In the genomic region with DNA sequence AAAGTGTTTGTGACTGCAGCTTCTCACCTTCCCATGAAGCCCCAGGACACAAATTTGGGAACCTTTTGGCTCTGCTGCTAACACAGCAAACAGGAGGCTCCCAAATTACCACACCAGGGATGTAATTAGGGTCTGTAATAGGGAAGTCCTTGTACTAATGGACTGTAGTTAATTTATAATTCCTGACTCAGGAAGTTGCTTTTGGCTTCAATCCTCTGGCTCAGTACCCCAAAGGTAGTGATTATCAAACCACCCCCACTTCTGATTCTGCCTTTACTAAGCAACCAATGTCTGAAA, we compare ENCODE assay signal across 26 cellular contexts.
"Had no signal": no experiment of that assay in that cellular context is flagged by ENCODE, and none has a peak within 500 bp of the region (broad histone marks: within the 10 kb centered on the region; RNA-seq: fewer than 3 reads in every experiment).

No MANE protein-coding gene starts in this region.

- H3K9me3 ChIP-seq: pancreas, prostate gland, stomach, tibial artery had no signal

- ATAC-seq: activated CD4-positive, CD25-positive, alpha-beta regulatory T cell treated with anti-CD3 and anti-CD28 coated beads, Interleukin-2, amount 50 U/mL, for 24 hours; esophagus mucosa; left cardiac atrium; pancreas; stimulated activated naive B cell treated with anti-CD40 and anti-IgM and Interleukin-4, amounts not matched to agents 10 μg/mL and 1 μg/mL and 100 μg/mL, for 72 hours had no signal

- H3K4me3 ChIP-seq: coronary artery, dorsolateral prefrontal cortex, pancreas, prostate gland, stomach, tibial artery had no signal

- DNase-seq: activated CD4-positive, alpha-beta T cell treated with anti-CD3 and anti-CD28 coated beads for 48 hours; activated CD4-positive, alpha-beta T cell treated with anti-CD3 and anti-CD28 coated beads, Interleukin-2, amount 50 U/mL, for 48 hours; activated CD8-positive, alpha-beta memory T cell treated with anti-CD3 and anti-CD28 coated beads for 24 hours; activated gamma-delta T cell; activated naive CD4-positive, alpha-beta T cell treated with anti-CD3 and anti-CD28 coated beads, Interleukin-2, amount 50 U/mL, for 16 hours; activated T-cell treated with anti-CD3 and anti-CD28 coated beads, Interleukin-2, amount 50 U/mL, for 1 hour; amniotic stem cell; brain microvascular endothelial cell; dorsolateral prefrontal cortex; head of caudate nucleus; hippocampal formation; left cardiac atrium; mammary epithelial cell; nephron progenitor cell; pancreas; stimulated activated CD4-positive, alpha-beta T cell treated with anti-CD3 and anti-CD28 coated beads, Interleukin-15, amount 100 ng/mL, for 24 hours; stimulated activated CD4-positive, alpha-beta T cell treated with anti-CD3 and anti-CD28 coated beads, Interleukin-2, amount 100 ng/mL, for 24 hours; stimulated activated naive B cell treated with anti-CD40 and anti-IgM and Interleukin-4, amounts not matched to agents 10 μg/mL and 1 μg/mL and 100 μg/mL, for 72 hours; stomach; T1000; tibial artery; WERI-Rb-1 had no signal

- H3K36me3 ChIP-seq: brain microvascular endothelial cell, pancreas, prostate gland, stomach, tibial artery had no signal

- H3K27ac ChIP-seq: brain microvascular endothelial cell, coronary artery, dorsolateral prefrontal cortex, pancreas, prostate gland, stomach, tibial artery, WERI-Rb-1 had no signal

- H3K4me1 ChIP-seq: prostate gland had no signal

- H3K27me3 ChIP-seq: brain microvascular endothelial cell, pancreas, tibial artery had no signal
